Comparison of ENCODE assay signal across 1 cellular context in genomic region chr19:29697523-29698261, GRCh38.
TF ChIP-seq lines count a peak whose summit lies in the region.

No MANE protein-coding gene starts in this region.

TF ChIP-seq in HEK293, 187 proteins besides CTCF, POLR2A, EP300 and RAD21 (continued from another document and continues in another):
- TF ChIP-seq ZSCAN4 (tag by site-specific recombination; IDR thresholded peaks at IDR 0.05) (no peak), ZNF223 (tag by site-specific recombination; IDR thresholded peaks at IDR 0.05) (no peak), ZNF416 (tag by site-specific recombination; IDR thresholded peaks at IDR 0.05) (no peak), ZEB2 (tag by site-specific recombination; IDR thresholded peaks at IDR 0.05) (peak; percentile 69), ZNF529 (tag by site-specific recombination; IDR thresholded peaks at IDR 0.05; ENCODE audit: insufficient replicate concordance) (no peak), KLF10 (tag by site-specific recombination; IDR thresholded peaks at IDR 0.05) (no peak), ZNF350 (tag by site-specific recombination; IDR thresholded peaks at IDR 0.05) (no peak), ZNF561 (tag by site-specific recombination; IDR thresholded peaks at IDR 0.05; ENCODE audit: borderline replicate concordance) (no peak), ZNF335 (tag by site-specific recombination; conservative IDR thresholded peaks at IDR 0.05) (no peak), ZNF596 (tag by site-specific recombination; IDR thresholded peaks at IDR 0.05) (no peak), ZXDB (tag by site-specific recombination; IDR thresholded peaks at IDR 0.05) (no peak), ZNF239 (tag by site-specific recombination; IDR thresholded peaks at IDR 0.05) (no peak), ZBTB48 (tag by site-specific recombination; IDR thresholded peaks at IDR 0.05) (no peak), ZNF214 (tag by site-specific recombination; IDR thresholded peaks at IDR 0.05; ENCODE audit: borderline replicate concordance) (no peak), KLF17 (tag by site-specific recombination; IDR thresholded peaks at IDR 0.05) (no peak), ZNF324 (tag by site-specific recombination; IDR thresholded peaks at IDR 0.05) (no peak), ZNF776 (tag by site-specific recombination; IDR thresholded peaks at IDR 0.05; ENCODE audit: borderline replicate concordance) (peak; percentile 74; the same call in 1 of the 2 replicates), PRDM1 (tag by site-specific recombination; IDR thresholded peaks at IDR 0.05) (no peak), ZNF510 (tag by site-specific recombination; IDR thresholded peaks at IDR 0.05; ENCODE audit: insufficient replicate concordance) (no peak), ZNF23 (tag by site-specific recombination; IDR thresholded peaks at IDR 0.05; ENCODE audit: borderline replicate concordance) (no peak), ZNF707 (tag by site-specific recombination; IDR thresholded peaks at IDR 0.05) (no peak), SP3 (tag by site-specific recombination; IDR thresholded peaks at IDR 0.05) (no peak), GFI1B (tag by site-specific recombination; IDR thresholded peaks at IDR 0.05) (no peak), ZNF280D (tag by site-specific recombination; IDR thresholded peaks at IDR 0.05) (no peak), HIC1 (tag by site-specific recombination; IDR thresholded peaks at IDR 0.05) (peak; percentile 86), ZNF341 (tag by site-specific recombination; IDR thresholded peaks at IDR 0.05; ENCODE audit: low read depth) (no peak), ZNF571 (tag by site-specific recombination; IDR thresholded peaks at IDR 0.05) (0 out of 2 replicates have a peak, but pooled peaks have one; percentile 35), ZNF530 (tag by site-specific recombination; IDR thresholded peaks at IDR 0.05; ENCODE audit: low read depth) (no peak), ZBTB10 (tag by site-specific recombination; IDR thresholded peaks at IDR 0.05) (peak; percentile 77), ZFP3 (tag by site-specific recombination; IDR thresholded peaks at IDR 0.05; ENCODE audit: low read depth) (no peak), TCF7L2 (IDR thresholded peaks at IDR 0.05; ENCODE audit: borderline replicate concordance, low read depth, low read length) (no peak), FEZF1 (tag by site-specific recombination; IDR thresholded peaks at IDR 0.05) (no peak), KLF1 (tag by site-specific recombination; IDR thresholded peaks at IDR 0.05) (no peak), KLF8 (tag by site-specific recombination; IDR thresholded peaks at IDR 0.05) (no peak), ZNF24 (tag by site-specific recombination; IDR thresholded peaks at IDR 0.05) (no peak), ZNF433 (tag by site-specific recombination; IDR thresholded peaks at IDR 0.05; ENCODE audit: low read depth) (no peak), ZNF658 (tag by site-specific recombination; IDR thresholded peaks at IDR 0.05) (no peak), ZFP41 (tag by site-specific recombination; IDR thresholded peaks at IDR 0.05; ENCODE audit: borderline replicate concordance) (no peak), BCL11A (tag by site-specific recombination; IDR thresholded peaks at IDR 0.05; ENCODE audit: low read depth) (no peak), ZNF18 (tag by site-specific recombination; IDR thresholded peaks at IDR 0.05) (no peak), ZNF621 (tag by site-specific recombination; IDR thresholded peaks at IDR 0.05) (peak; percentile 63; the same call in 1 of the 2 replicates), ZBTB17 (tag by site-specific recombination; IDR thresholded peaks at IDR 0.05) (no peak)
- TF ChIP-seq, protein P1, sequence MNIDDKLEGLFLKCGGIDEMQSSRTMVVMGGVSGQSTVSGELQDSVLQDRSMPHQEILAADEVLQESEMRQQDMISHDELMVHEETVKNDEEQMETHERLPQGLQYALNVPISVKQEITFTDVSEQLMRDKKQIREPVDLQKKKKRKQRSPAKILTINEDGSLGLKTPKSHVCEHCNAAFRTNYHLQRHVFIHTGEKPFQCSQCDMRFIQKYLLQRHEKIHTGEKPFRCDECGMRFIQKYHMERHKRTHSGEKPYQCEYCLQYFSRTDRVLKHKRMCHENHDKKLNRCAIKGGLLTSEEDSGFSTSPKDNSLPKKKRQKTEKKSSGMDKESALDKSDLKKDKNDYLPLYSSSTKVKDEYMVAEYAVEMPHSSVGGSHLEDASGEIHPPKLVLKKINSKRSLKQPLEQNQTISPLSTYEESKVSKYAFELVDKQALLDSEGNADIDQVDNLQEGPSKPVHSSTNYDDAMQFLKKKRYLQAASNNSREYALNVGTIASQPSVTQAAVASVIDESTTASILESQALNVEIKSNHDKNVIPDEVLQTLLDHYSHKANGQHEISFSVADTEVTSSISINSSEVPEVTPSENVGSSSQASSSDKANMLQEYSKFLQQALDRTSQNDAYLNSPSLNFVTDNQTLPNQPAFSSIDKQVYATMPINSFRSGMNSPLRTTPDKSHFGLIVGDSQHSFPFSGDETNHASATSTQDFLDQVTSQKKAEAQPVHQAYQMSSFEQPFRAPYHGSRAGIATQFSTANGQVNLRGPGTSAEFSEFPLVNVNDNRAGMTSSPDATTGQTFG (tag by site-specific recombination; IDR thresholded peaks at IDR 0.05; ENCODE audit: borderline replicate concordance), result 0 out of 2 replicates have a peak, but pooled peaks have one; percentile 13
- TF ChIP-seq, protein P2, sequence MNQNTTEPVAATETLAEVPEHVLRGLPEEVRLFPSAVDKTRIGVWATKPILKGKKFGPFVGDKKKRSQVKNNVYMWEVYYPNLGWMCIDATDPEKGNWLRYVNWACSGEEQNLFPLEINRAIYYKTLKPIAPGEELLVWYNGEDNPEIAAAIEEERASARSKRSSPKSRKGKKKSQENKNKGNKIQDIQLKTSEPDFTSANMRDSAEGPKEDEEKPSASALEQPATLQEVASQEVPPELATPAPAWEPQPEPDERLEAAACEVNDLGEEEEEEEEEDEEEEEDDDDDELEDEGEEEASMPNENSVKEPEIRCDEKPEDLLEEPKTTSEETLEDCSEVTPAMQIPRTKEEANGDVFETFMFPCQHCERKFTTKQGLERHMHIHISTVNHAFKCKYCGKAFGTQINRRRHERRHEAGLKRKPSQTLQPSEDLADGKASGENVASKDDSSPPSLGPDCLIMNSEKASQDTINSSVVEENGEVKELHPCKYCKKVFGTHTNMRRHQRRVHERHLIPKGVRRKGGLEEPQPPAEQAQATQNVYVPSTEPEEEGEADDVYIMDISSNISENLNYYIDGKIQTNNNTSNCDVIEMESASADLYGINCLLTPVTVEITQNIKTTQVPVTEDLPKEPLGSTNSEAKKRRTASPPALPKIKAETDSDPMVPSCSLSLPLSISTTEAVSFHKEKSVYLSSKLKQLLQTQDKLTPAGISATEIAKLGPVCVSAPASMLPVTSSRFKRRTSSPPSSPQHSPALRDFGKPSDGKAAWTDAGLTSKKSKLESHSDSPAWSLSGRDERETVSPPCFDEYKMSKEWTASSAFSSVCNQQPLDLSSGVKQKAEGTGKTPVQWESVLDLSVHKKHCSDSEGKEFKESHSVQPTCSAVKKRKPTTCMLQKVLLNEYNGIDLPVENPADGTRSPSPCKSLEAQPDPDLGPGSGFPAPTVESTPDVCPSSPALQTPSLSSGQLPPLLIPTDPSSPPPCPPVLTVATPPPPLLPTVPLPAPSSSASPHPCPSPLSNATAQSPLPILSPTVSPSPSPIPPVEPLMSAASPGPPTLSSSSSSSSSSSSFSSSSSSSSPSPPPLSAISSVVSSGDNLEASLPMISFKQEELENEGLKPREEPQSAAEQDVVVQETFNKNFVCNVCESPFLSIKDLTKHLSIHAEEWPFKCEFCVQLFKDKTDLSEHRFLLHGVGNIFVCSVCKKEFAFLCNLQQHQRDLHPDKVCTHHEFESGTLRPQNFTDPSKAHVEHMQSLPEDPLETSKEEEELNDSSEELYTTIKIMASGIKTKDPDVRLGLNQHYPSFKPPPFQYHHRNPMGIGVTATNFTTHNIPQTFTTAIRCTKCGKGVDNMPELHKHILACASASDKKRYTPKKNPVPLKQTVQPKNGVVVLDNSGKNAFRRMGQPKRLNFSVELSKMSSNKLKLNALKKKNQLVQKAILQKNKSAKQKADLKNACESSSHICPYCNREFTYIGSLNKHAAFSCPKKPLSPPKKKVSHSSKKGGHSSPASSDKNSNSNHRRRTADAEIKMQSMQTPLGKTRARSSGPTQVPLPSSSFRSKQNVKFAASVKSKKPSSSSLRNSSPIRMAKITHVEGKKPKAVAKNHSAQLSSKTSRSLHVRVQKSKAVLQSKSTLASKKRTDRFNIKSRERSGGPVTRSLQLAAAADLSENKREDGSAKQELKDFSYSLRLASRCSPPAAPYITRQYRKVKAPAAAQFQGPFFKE (tag by site-specific recombination; IDR thresholded peaks at IDR 0.05; ENCODE audit: borderline replicate concordance), result peak; percentile 71; the same call in 1 of the 2 replicates
